ENCODE assay signal across 5 cellular contexts in genomic region chr10:46262906-46263560, GRCh38. TPM values are rescaled to one million over a fixed set of nuclear protein-coding genes. Genes with fewer than 3 reads are reported as not detected.
"Had no signal": no experiment of that assay in that cellular context is flagged by ENCODE, and none has a peak within 500 bp of the region (broad histone marks: within the 10 kb centered on the region; RNA-seq: fewer than 3 reads in every experiment).

No MANE protein-coding gene starts in this region.

RNA-seq across cellular contexts. Expression of gene ANTXRL, which starts 23.8 kb away (rescaled TPM):
- total RNA-seq: K562, M059J, Right ventricle myocardium superior, SJSA1 had no signal
- polyA plus RNA-seq: IgD-negative memory B cell, K562 had no signal
